Comparison of ENCODE assay signal across 16 cellular contexts in genomic region chr14:103718572-103718971, GRCh38. TPM values are rescaled to one million over a fixed set of nuclear protein-coding genes. Genes with fewer than 3 reads are reported as not detected.
A peak's percentile ranks its signal among the peaks of the same experiment; 100 is the strongest.
DNase-seq lines count a peak whose midpoint lies in the region; ATAC-seq and TF ChIP-seq lines count a peak whose summit lies in the region.
"Had no signal": no experiment of that assay in that cellular context is flagged by ENCODE, and none has a peak within 500 bp of the region (broad histone marks: within the 10 kb centered on the region; RNA-seq: fewer than 3 reads in every experiment).

No MANE protein-coding gene starts in this region.

- no peak for ATAC-seq in stimulated activated memory B cell treated with anti-CD40 and anti-IgM and Interleukin-4, amounts not matched to agents 10 μg/mL and 1 μg/mL and 100 μg/mL, for 72 hours
- ATAC-seq: activated CD8-positive, alpha-beta memory T cell treated with anti-CD3 and anti-CD28 coated beads, Interleukin-2, amount 10 ng/mL, durations not matched to agents 7 days and 5 days; sciatic nerve; upper lobe of right lung had no signal

- no peak overlapping the region for H3K27ac Mint-ChIP-seq in endothelial cell (ENCODE audit: unreplicated experiment)
- H3K27ac Mint-ChIP-seq in neural crest cell (ENCODE audit: unreplicated experiment): no peak overlapping the region
- H3K27ac Mint-ChIP-seq in stimulated activated memory B cell treated with anti-CD40 and anti-IgM and Interleukin-4, amounts not matched to agents 10 μg/mL and 1 μg/mL and 100 μg/mL, for 72 hours: no peak overlapping the region
- H3K27ac Mint-ChIP-seq: activated CD8-positive, alpha-beta memory T cell treated with anti-CD3 and anti-CD28 coated beads, Interleukin-2, amount 10 ng/mL, durations not matched to agents 7 days and 5 days; activated naive CD4-positive, alpha-beta T cell treated with anti-CD3 and anti-CD28 coated beads for 36 hours had no signal

- H2AFZ ChIP-seq in OCI-LY7 (ENCODE audit: low read length): no peak overlapping the region

- intact Hi-C loops in OCI-LY7 (cut with micrococcal nuclease; ENCODE audit: unreplicated experiment): no loop called here

- H3K36me3 Mint-ChIP-seq in endothelial cell (ENCODE audit: low read depth, unreplicated experiment) (peaks cover 15% of the 10 kb centered on the region), neural crest cell (ENCODE audit: low read depth) (peaks cover 3% of the 10 kb centered on the region)
- no peaks in the 10 kb centered on the region for H3K36me3 Mint-ChIP-seq in stimulated activated memory B cell treated with anti-CD40 and anti-IgM and Interleukin-4, amounts not matched to agents 10 μg/mL and 1 μg/mL and 100 μg/mL, for 72 hours

- TF ChIP-seq CTCF in OCI-LY7 (conservative IDR thresholded peaks at IDR 0.05; ENCODE audit: low read length) (no peak), endothelial cell (IDR thresholded peaks at IDR 0.05; ENCODE audit: unreplicated experiment) (no peak), neural crest cell (conservative IDR thresholded peaks at IDR 0.05) (no peak)

- CTCF ChIA-PET in OCI-LY7 (lab: Charles Lee; ENCODE audit: unreplicated experiment): no interaction called here

- DNase-seq in AG08396 (ENCODE audit: low spot score): peak; percentile 53
- no peak for DNase-seq in OCI-LY7 (ENCODE audit: low spot score)
- no peak for DNase-seq in endothelial cell (ENCODE audit: low spot score)
- no peak for DNase-seq in neural crest cell (ENCODE audit: low read depth, low spot score)
- no peak for DNase-seq in central memory CD4-positive, alpha-beta T cell
- no peak for DNase-seq in NCI-H2196 treated with DMSO at 0.1 percent for 48 hours (lab: John Stamatoyannopoulos, UW; ENCODE audit: unreplicated experiment)
- no peak for DNase-seq in activated CD4-positive, alpha-beta T cell treated with anti-CD3 and anti-CD28 coated beads, Interleukin-2, amount 50 U/mL, for 4 hours
- DNase-seq: activated CD8-positive, alpha-beta memory T cell treated with anti-CD3 and anti-CD28 coated beads, Interleukin-2, amount 10 ng/mL, durations not matched to agents 7 days and 5 days; activated naive CD4-positive, alpha-beta T cell treated with anti-CD3 and anti-CD28 coated beads for 36 hours; Calu3; endodermal cell; mesendoderm; upper lobe of right lung had no signal

- H3K9me3 Mint-ChIP-seq in endothelial cell (ENCODE audit: unreplicated experiment) (no peaks in the 10 kb centered on the region), neural crest cell (no peaks in the 10 kb centered on the region)
- no peaks in the 10 kb centered on the region for H3K9me3 Mint-ChIP-seq in stimulated activated memory B cell treated with anti-CD40 and anti-IgM and Interleukin-4, amounts not matched to agents 10 μg/mL and 1 μg/mL and 100 μg/mL, for 72 hours
- H3K9me3 Mint-ChIP-seq: activated naive CD4-positive, alpha-beta T cell treated with anti-CD3 and anti-CD28 coated beads for 36 hours had no signal

- 0 out of 2 replicates have a peak overlapping the region, but pooled peaks have one; percentile 12 for H3K4me2 ChIP-seq in OCI-LY7 (ENCODE audit: low read length)

- POLR2A ChIA-PET in OCI-LY7 (lab: Charles Lee): interaction anchor here (0.6 to 1.3 kb wide), 2 partner anchors 17 to 292 kb away, joined by 3 read pairs; no protein-coding TSS in a partner anchor

- BruUV-seq in OCI-LY7 (replicated peaks; lab: Mats Ljungman, UMichigan): no TSS peak

- H3K4me3 Mint-ChIP-seq in endothelial cell (ENCODE audit: unreplicated experiment): peak overlapping the region; percentile 37
- H3K4me3 Mint-ChIP-seq in neural crest cell: peak overlapping the region; percentile 91
- no peak overlapping the region for H3K4me3 Mint-ChIP-seq in stimulated activated memory B cell treated with anti-CD40 and anti-IgM and Interleukin-4, amounts not matched to agents 10 μg/mL and 1 μg/mL and 100 μg/mL, for 72 hours
- H3K4me3 Mint-ChIP-seq: activated CD8-positive, alpha-beta memory T cell treated with anti-CD3 and anti-CD28 coated beads, Interleukin-2, amount 10 ng/mL, durations not matched to agents 7 days and 5 days; activated naive CD4-positive, alpha-beta T cell treated with anti-CD3 and anti-CD28 coated beads for 36 hours; endodermal cell had no signal

- peaks cover 5% of the 10 kb centered on the region; the same call in 1 of the 2 replicates for H4K20me1 ChIP-seq in OCI-LY7 (ENCODE audit: insufficient read depth, low read length)

- no peaks in the 10 kb centered on the region for H3K9me3 ChIP-seq in OCI-LY7 (ENCODE audit: low read length)
- H3K9me3 ChIP-seq: HAP-1, upper lobe of right lung had no signal

- peaks cover 38% of the 10 kb centered on the region for H3K4me1 ChIP-seq in OCI-LY7 (ENCODE audit: insufficient read depth, low read length, poor library complexity, severe bottlenecking)

- no peak overlapping the region for H3K4me3 ChIP-seq in OCI-LY7 (ENCODE audit: low read depth, low read length, poor library complexity, severe bottlenecking)
- H3K4me3 ChIP-seq: HAP-1, upper lobe of right lung had no signal

- H3K79me2 ChIP-seq in OCI-LY7 (ENCODE audit: insufficient read depth, low read depth, low read length): peaks cover 27% of the 10 kb centered on the region

- no peaks in the 10 kb centered on the region for H3K9me2 ChIP-seq in OCI-LY7 (ENCODE audit: insufficient read depth, low read length)

- no peak overlapping the region for H3K27ac ChIP-seq in OCI-LY7 (ENCODE audit: low read depth, low read length, poor library complexity, severe bottlenecking)
- H3K27ac ChIP-seq: upper lobe of right lung had no signal

- H3K4me1 Mint-ChIP-seq in endothelial cell (ENCODE audit: unreplicated experiment) (peaks cover 17% of the 10 kb centered on the region), neural crest cell (peaks cover 48% of the 10 kb centered on the region)
- H3K4me1 Mint-ChIP-seq in stimulated activated memory B cell treated with anti-CD40 and anti-IgM and Interleukin-4, amounts not matched to agents 10 μg/mL and 1 μg/mL and 100 μg/mL, for 72 hours: peaks cover 40% of the 10 kb centered on the region

- peaks cover 26% of the 10 kb centered on the region for H3K27me3 Mint-ChIP-seq in endothelial cell (ENCODE audit: unreplicated experiment)
- peaks cover 4% of the 10 kb centered on the region for H3K27me3 Mint-ChIP-seq in neural crest cell (ENCODE audit: low read depth)
- H3K27me3 Mint-ChIP-seq in stimulated activated memory B cell treated with anti-CD40 and anti-IgM and Interleukin-4, amounts not matched to agents 10 μg/mL and 1 μg/mL and 100 μg/mL, for 72 hours: no peaks in the 10 kb centered on the region
- H3K27me3 Mint-ChIP-seq: activated CD8-positive, alpha-beta memory T cell treated with anti-CD3 and anti-CD28 coated beads, Interleukin-2, amount 10 ng/mL, durations not matched to agents 7 days and 5 days had no signal

- peaks cover 5% of the 10 kb centered on the region; the same call in 1 of the 2 replicates for H3K36me3 ChIP-seq in OCI-LY7 (ENCODE audit: insufficient read depth, low read length)
- H3K36me3 ChIP-seq: upper lobe of right lung had no signal

RNA-seq across cellular contexts. Expression of gene ZFYVE21, which starts 3.0 kb away (rescaled TPM):
- 16.6 and 22.5 TPM in 2 replicates for total RNA-seq in OCI-LY7 (2014; rRNA removed; shearing (Covaris generic))
- 18.0 and 23.2 TPM in 2 replicates for total RNA-seq in OCI-LY7 (2022)
- total RNA-seq in endothelial cell (ENCODE audit: unreplicated experiment): 48.1 TPM
- 42.0 and 44.0 TPM in 2 replicates for total RNA-seq in neural crest cell

RNA-seq across cellular contexts. Expression of gene XRCC3, which starts 3.3 kb away (rescaled TPM):
- 83.6 and 130 TPM in 2 replicates for total RNA-seq in OCI-LY7 (2014; rRNA removed; shearing (Covaris generic))
- total RNA-seq in OCI-LY7 (2022) (83.3 and 86.0 TPM in 2 replicates), endothelial cell (ENCODE audit: unreplicated experiment) (10.2 TPM), neural crest cell (50.8 and 53.6 TPM in 2 replicates)
